8 cellular contexts compared by ENCODE assay signal in the genomic region with DNA sequence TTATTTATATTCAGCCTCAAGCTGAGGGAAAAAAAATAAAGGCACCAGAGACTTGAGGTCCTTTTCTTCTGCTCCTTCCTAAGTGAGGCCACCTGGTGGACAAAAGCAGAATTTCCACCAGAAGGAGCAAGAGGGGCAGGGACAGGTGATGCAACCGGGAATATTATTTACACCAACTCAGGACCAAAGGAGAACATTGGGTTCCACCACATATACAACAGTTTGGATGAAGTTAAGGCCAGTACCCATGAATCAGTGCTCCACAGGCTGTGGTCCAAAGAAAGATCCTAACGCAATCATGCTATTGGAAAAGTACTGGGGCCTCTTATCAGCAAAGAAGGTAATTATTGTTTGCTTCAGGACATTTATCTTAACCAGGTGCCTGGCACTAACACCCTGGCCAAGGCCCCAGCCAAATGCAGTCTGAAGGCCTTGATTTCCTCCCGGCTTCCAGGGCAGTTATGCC. TPM values are rescaled to one million over a fixed set of nuclear protein-coding genes. Genes with fewer than 3 reads are reported as not detected.
A peak's percentile ranks its signal among the peaks of the same experiment; 100 is the strongest.
DNase-seq lines count a peak whose midpoint lies in the region; ATAC-seq and TF ChIP-seq lines count a peak whose summit lies in the region.

No MANE protein-coding gene starts in this region.

- no peaks in the 10 kb centered on the region for H3K9me3 ChIP-seq in skeletal muscle tissue (ENCODE audit: control insufficient read depth in 3 of 3, low read length in 3 of 3)

- TF ChIP-seq CTCF in GM10248 (IDR thresholded peaks at IDR 0.05; ENCODE audit: control extremely low read depth, extremely low read depth, low read depth, missing control alignments) (peak; percentile 54), astrocyte of the cerebellum (IDR thresholded peaks at IDR 0.05; ENCODE audit: low read depth, low read length, missing control alignments) (peak; percentile 73)

- DNase-seq in GM10248 (ENCODE audit: extremely low spot score): peak; percentile 49
- DNase-seq in NAMALWA (ENCODE audit: low spot score): peak; percentile 83
- DNase-seq in T-cell: peak in 30 of 34 experiments; percentile 39 to 73 (median 60)
- DNase-seq in astrocyte of the cerebellum (ENCODE audit: low read depth): peak; percentile 64
- peak in 36 of 51 donors; percentile 0 to 59 (median 17) for DNase-seq in hypothalamus (lab: John Stamatoyannopoulos, UW)

- peaks cover 0 to 8% of the 10 kb centered on the region in 2 donors for H3K27me3 Mint-ChIP-seq in T-cell

- H3K4me1 ChIP-seq in skeletal muscle tissue (ENCODE audit: control insufficient read depth in 3 of 3, insufficient read depth in 3 of 3, low read length in 3 of 3): peaks cover 62 to 75% (median 64%) of the 10 kb centered on the region in 3 donors

- H3K4me3 ChIP-seq in astrocyte of the cerebellum (ENCODE audit: low read depth, low read length) (no peak overlapping the region), skeletal muscle tissue (ENCODE audit: low read length in 3 of 3) (no peak overlapping the region)

- peaks cover 12 to 14% (median 13%) of the 10 kb centered on the region in 3 donors for H3K36me3 ChIP-seq in skeletal muscle tissue (ENCODE audit: control insufficient read depth in 3 of 3, insufficient read depth in 3 of 3, low read length in 3 of 3)

- H3K4me1 Mint-ChIP-seq in T-cell: peaks cover 39 to 48% (median 46%) of the 10 kb centered on the region in 3 donors

- H3K27ac ChIP-seq in skeletal muscle tissue (ENCODE audit: low read depth, low read length): peak overlapping the region; percentile 50

- peak overlapping the region; percentile 89 to 96 (median 95) for H3K4me3 Mint-ChIP-seq in T-cell

- H3K9me3 Mint-ChIP-seq in T-cell: no peaks in the 10 kb centered on the region

- POLR2A ChIA-PET in GM10248 (lab: Yijun Ruan, JAX) (interaction anchor here (1.7 to 4.8 kb wide), 2 partner anchors 45 to 63 kb away, joined by 6 to 59 read pairs; no protein-coding TSS in a partner anchor), T-cell (lab: Charles Lee) (interaction anchor here (1.0 to 11.8 kb wide), 7 partner anchors 9 to 58 kb away, joined by 3 to 572 read pairs (median 18); a partner anchor contains a TSS)

- peaks cover 0 to 5% (median 0%) of the 10 kb centered on the region in 3 donors for H3K27me3 ChIP-seq in skeletal muscle tissue (ENCODE audit: control insufficient read depth in 3 of 3, insufficient read depth in 3 of 3, low read length in 3 of 3)

- CTCF ChIA-PET in GM10248 (lab: Yijun Ruan, JAX): interaction anchor here (0.8 to 14.1 kb wide), 14 partner anchors 8 to 59 kb away, joined by 3 to 304 read pairs (median 6); a partner anchor contains a TSS
- CTCF ChIA-PET in T-cell (lab: Charles Lee): interaction anchor here (0.6 to 5.6 kb wide), 16 partner anchors 10 to 65 kb away, joined by 3 to 99 read pairs (median 4); a partner anchor contains a TSS

- ATAC-seq in T-cell (replicated peaks in 1 of 4): no peak
- ATAC-seq in HG02763 (IDR thresholded peaks at IDR 0.05; ENCODE audit: unreplicated experiment): no peak
- ATAC-seq in GM18868 (IDR thresholded peaks at IDR 0.05; ENCODE audit: unreplicated experiment): no peak

- in situ Hi-C loops in astrocyte of the cerebellum (cut with HindIII; ENCODE audit: low sequenced_read_pairs): no loop called here

- peaks cover 26% of the 10 kb centered on the region for H3K36me3 Mint-ChIP-seq in T-cell

- H3K27ac Mint-ChIP-seq in T-cell: peak overlapping the region; percentile 94 to 100

- H3K9ac ChIP-seq in skeletal muscle tissue (ENCODE audit: low read depth in 1 of 3, low read length in 3 of 3): no peak overlapping the region

RNA-seq across cellular contexts. Expression of a gene that starts 57.4 kb away (rescaled TPM):
- total RNA-seq in T-cell (1,000 to 10,000 TPM in 2 of 5 donors, 100 to 1,000 TPM in 3; 202 to 2,593 (median 248) TPM), skeletal muscle tissue (30.3 TPM)

RNA-seq across cellular contexts. Expression of a gene that starts 59.3 kb away (rescaled TPM):
- total RNA-seq in T-cell (not detected), skeletal muscle tissue (1.0 TPM)

Comparison
In these comparisons a context has a peak if more than half of its experiments do, and no peak if none do; other contexts are left out.
1. DNase-seq: peak in every context shown above with its lines; median percentile 83 in NAMALWA; 64 in astrocyte of the cerebellum; 60 in T-cell; 49 in GM10248; 17 in hypothalamus.